ENCODE assay signal across 23 cellular contexts in genomic region chr6:69022991-69023390, GRCh38.
DNase-seq lines count a peak whose midpoint lies in the region; ATAC-seq and TF ChIP-seq lines count a peak whose summit lies in the region.
"Had no signal": no experiment of that assay in that cellular context is flagged by ENCODE, and none has a peak within 500 bp of the region (broad histone marks: within the 10 kb centered on the region; RNA-seq: fewer than 3 reads in every experiment).

No MANE protein-coding gene starts in this region.

- DNase-seq in HPDE6-E6E7 (ENCODE audit: extremely low spot score) = peak; percentile 10
- peak; percentile 11 for DNase-seq in amniotic epithelial cell (ENCODE audit: low read depth)
- DNase-seq in fibroblast of the aortic adventitia (ENCODE audit: low read depth) = peak; percentile 42
- DNase-seq in stromal cell of bone marrow (ENCODE audit: low read depth) = peak; percentile 25
- DNase-seq in NCI-H146 treated with DMSO at 0.1 percent for 48 hours (lab: John Stamatoyannopoulos, UW; ENCODE audit: unreplicated experiment) = no peak
- DNase-seq in HK-2 (ENCODE audit: unreplicated experiment) = no peak
- DNase-seq: activated CD4-positive, alpha-beta T cell treated with anti-CD3 and anti-CD28 coated beads, Interleukin-2, amount 10 ng/mL, durations not matched to agents 7 days and 5 days; activated effector memory CD4-positive, alpha-beta T cell treated with anti-CD3 and anti-CD28 coated beads, Interleukin-2, amount 50 U/mL, for 16 hours; amniotic stem cell; C1 segment of cervical spinal cord; DMS 273 treated with DMSO at 0.1 percent for 48 hours; effector CD8-positive, alpha-beta T cell; natural killer cell; NCI-H1092 treated with DMSO at 0.1 percent for 48 hours; NCI-H2081 treated with DMSO at 0.1 percent for 48 hours; NCI-H526; posterior cingulate gyrus; SHP77; stimulated activated naive CD8-positive, alpha-beta T cell treated with anti-CD3 and anti-CD28 coated beads, Interleukin-15, amount 100 ng/mL, for 72 hours; T-cell; upper lobe of left lung had no signal

- H3K4me3 ChIP-seq in fibroblast of the aortic adventitia (ENCODE audit: low read depth, low read length) = no peak overlapping the region
- H3K4me3 ChIP-seq: skin epidermis, upper lobe of left lung had no signal

- no peak for TF ChIP-seq CTCF in fibroblast of the aortic adventitia (IDR thresholded peaks at IDR 0.05; ENCODE audit: insufficient read depth, low read length)

- no peak for ATAC-seq in GM21825 (IDR thresholded peaks at IDR 0.05; ENCODE audit: unreplicated experiment)
- ATAC-seq: natural killer cell; stimulated activated naive CD8-positive, alpha-beta T cell treated with anti-CD3 and anti-CD28 coated beads, Interleukin-15, amount 100 ng/mL, for 72 hours; T-cell had no signal

Comparison
In these comparisons a context has a peak if more than half of its experiments do, and no peak if none do; other contexts are left out.
1. DNase-seq: peak in HPDE6-E6E7 (single experiment), amniotic epithelial cell (single experiment), fibroblast of the aortic adventitia (single experiment) and stromal cell of bone marrow (single experiment); none in NCI-H146 treated with DMSO at 0.1 percent for 48 hours (single experiment) and HK-2 (single experiment).